ENCODE assay signal across 16 cellular contexts in the genomic region with DNA sequence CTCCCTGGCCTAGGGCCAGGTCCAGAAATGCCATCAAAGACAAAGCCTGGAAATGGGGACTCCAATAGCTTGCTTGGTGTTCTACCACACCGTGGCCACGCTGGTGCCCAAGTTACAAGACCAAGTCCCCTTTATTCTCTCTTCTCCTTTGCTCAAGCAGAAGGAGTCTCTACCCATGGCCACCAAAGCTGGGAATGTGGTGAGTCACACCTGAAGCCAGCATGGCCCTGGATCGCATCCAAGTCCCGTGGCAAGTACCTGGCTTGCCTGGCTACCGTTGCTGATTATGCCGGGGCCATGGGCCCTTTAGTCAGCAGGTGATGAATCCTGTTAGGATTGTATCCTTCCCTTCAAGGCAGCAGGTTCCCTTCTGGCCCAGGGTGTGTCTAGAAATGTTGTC.
A peak's percentile ranks its signal among the peaks of the same experiment; 100 is the strongest.
DNase-seq lines count a peak whose midpoint lies in the region; ATAC-seq and TF ChIP-seq lines count a peak whose summit lies in the region.
"Had no signal": no experiment of that assay in that cellular context is flagged by ENCODE, and none has a peak within 500 bp of the region (broad histone marks: within the 10 kb centered on the region; RNA-seq: fewer than 3 reads in every experiment).

No MANE protein-coding gene starts in this region.

- H3K4me1 ChIP-seq in esophagus muscularis mucosa: peaks cover 0 to under 1% (median 0%) of the 10 kb centered on the region in 4 donors

- no peaks in the 10 kb centered on the region for H3K36me3 ChIP-seq in esophagus muscularis mucosa

- 90% methylated on average over 6 of the region's 6 CpGs for WGBS in esophagus muscularis mucosa

- no peak overlapping the region for H3K27ac Mint-ChIP-seq in osteocyte (ENCODE audit: unreplicated experiment)
- H3K27ac Mint-ChIP-seq in activated CD8-positive, alpha-beta memory T cell treated with anti-CD3 and anti-CD28 coated beads, Interleukin-2, amount 10 ng/mL, durations not matched to agents 7 days and 5 days: no peak overlapping the region
- no peak overlapping the region for H3K27ac Mint-ChIP-seq in progenitor cell of endocrine pancreas
- H3K27ac Mint-ChIP-seq: B cell; CD4-positive, CD25-positive, alpha-beta regulatory T cell had no signal

- no peak for TF ChIP-seq POLR2A in esophagus muscularis mucosa (IDR thresholded peaks at IDR 0.05; ENCODE audit: low read depth)

- H3K27me3 Mint-ChIP-seq in osteocyte (ENCODE audit: unreplicated experiment) (no peaks in the 10 kb centered on the region), progenitor cell of endocrine pancreas (no peaks in the 10 kb centered on the region)
- no peaks in the 10 kb centered on the region for H3K27me3 Mint-ChIP-seq in activated CD8-positive, alpha-beta memory T cell treated with anti-CD3 and anti-CD28 coated beads, Interleukin-2, amount 10 ng/mL, durations not matched to agents 7 days and 5 days
- H3K27me3 Mint-ChIP-seq: B cell; CD4-positive, CD25-positive, alpha-beta regulatory T cell had no signal

- H3K36me3 Mint-ChIP-seq in osteocyte (ENCODE audit: unreplicated experiment): no peaks in the 10 kb centered on the region
- no peaks in the 10 kb centered on the region for H3K36me3 Mint-ChIP-seq in activated CD8-positive, alpha-beta memory T cell treated with anti-CD3 and anti-CD28 coated beads, Interleukin-2, amount 10 ng/mL, durations not matched to agents 7 days and 5 days
- no peaks in the 10 kb centered on the region for H3K36me3 Mint-ChIP-seq in progenitor cell of endocrine pancreas (ENCODE audit: insufficient read depth)
- H3K36me3 Mint-ChIP-seq: CD4-positive, CD25-positive, alpha-beta regulatory T cell had no signal

- H3K4me3 Mint-ChIP-seq in osteocyte (ENCODE audit: unreplicated experiment) (no peak overlapping the region), progenitor cell of endocrine pancreas (ENCODE audit: low read depth) (no peak overlapping the region)
- no peak overlapping the region for H3K4me3 Mint-ChIP-seq in activated CD8-positive, alpha-beta memory T cell treated with anti-CD3 and anti-CD28 coated beads, Interleukin-2, amount 10 ng/mL, durations not matched to agents 7 days and 5 days
- H3K4me3 Mint-ChIP-seq: B cell; CD4-positive, CD25-positive, alpha-beta regulatory T cell had no signal

- intact Hi-C loops in esophagus muscularis mucosa (cut with DNase I): no loop called here

- CTCF ChIA-PET in activated CD8-positive, alpha-beta memory T cell treated with anti-CD3 and anti-CD28 coated beads, Interleukin-2, amount 10 ng/mL, durations not matched to agents 7 days and 5 days (lab: Charles Lee): no interaction called here

- TF ChIP-seq EP300 in esophagus muscularis mucosa (IDR thresholded peaks at IDR 0.05): no peak

- peak; percentile 62 for DNase-seq in DMS153 (lab: John Stamatoyannopoulos, UW)
- DNase-seq in DMS153 treated with DMSO at 0.1 percent for 48 hours (lab: John Stamatoyannopoulos, UW; ENCODE audit: unreplicated experiment): no peak
- DNase-seq in NCI-H2029 treated with DMSO at 0.1 percent for 48 hours (lab: John Stamatoyannopoulos, UW): peak; percentile 81
- peak; percentile 37 for DNase-seq in esophagus muscularis mucosa (ENCODE audit: extremely low spot score)
- peak; percentile 76 for DNase-seq in osteocyte (ENCODE audit: extremely low spot score, unreplicated experiment)
- no peak for DNase-seq in activated CD8-positive, alpha-beta memory T cell treated with anti-CD3 and anti-CD28 coated beads, Interleukin-2, amount 10 ng/mL, durations not matched to agents 7 days and 5 days
- DNase-seq in GM20000 (ENCODE audit: low spot score): no peak
- no peak for DNase-seq in progenitor cell of endocrine pancreas (ENCODE audit: low spot score, unreplicated experiment)
- DNase-seq: CD4-positive, CD25-positive, alpha-beta regulatory T cell; GDM1; NCI-H1105; NCI-H1694; NCI-H345 had no signal

- no peak overlapping the region for H3K4me3 ChIP-seq in esophagus muscularis mucosa
- H3K4me3 ChIP-seq: GM12878 had no signal

- no peak for ATAC-seq in activated CD8-positive, alpha-beta memory T cell treated with anti-CD3 and anti-CD28 coated beads, Interleukin-2, amount 10 ng/mL, durations not matched to agents 7 days and 5 days
- ATAC-seq: GM12878 had no signal

- H3K9me3 Mint-ChIP-seq in osteocyte (ENCODE audit: unreplicated experiment) (peaks cover 28% of the 10 kb centered on the region), progenitor cell of endocrine pancreas (ENCODE audit: low read depth) (peaks cover 25% of the 10 kb centered on the region)
- H3K9me3 Mint-ChIP-seq in activated CD8-positive, alpha-beta memory T cell treated with anti-CD3 and anti-CD28 coated beads, Interleukin-2, amount 10 ng/mL, durations not matched to agents 7 days and 5 days (ENCODE audit: low read depth): peaks cover 15% of the 10 kb centered on the region

- H3K27ac ChIP-seq in esophagus muscularis mucosa (replicated peaks in 1 of 4): no peak overlapping the region
- H3K27ac ChIP-seq: 22Rv1 had no signal

- H3K27me3 ChIP-seq in esophagus muscularis mucosa: no peaks in the 10 kb centered on the region

- H3K9me3 ChIP-seq in esophagus muscularis mucosa: peaks cover 0 to 9% (median 3%) of the 10 kb centered on the region in 4 donors

- TF ChIP-seq CTCF in esophagus muscularis mucosa (IDR thresholded peaks at IDR 0.05) (no peak), osteocyte (IDR thresholded peaks at IDR 0.05) (no peak), GM20000 (IDR thresholded peaks at IDR 0.05; ENCODE audit: extremely low read depth, missing control alignments) (no peak), progenitor cell of endocrine pancreas (IDR thresholded peaks at IDR 0.05; ENCODE audit: unreplicated experiment) (no peak)

- H3K4me1 Mint-ChIP-seq in osteocyte (ENCODE audit: unreplicated experiment): no peaks in the 10 kb centered on the region
- H3K4me1 Mint-ChIP-seq in activated CD8-positive, alpha-beta memory T cell treated with anti-CD3 and anti-CD28 coated beads, Interleukin-2, amount 10 ng/mL, durations not matched to agents 7 days and 5 days: no peaks in the 10 kb centered on the region
- H3K4me1 Mint-ChIP-seq in progenitor cell of endocrine pancreas (ENCODE audit: low read depth): no peaks in the 10 kb centered on the region
- H3K4me1 Mint-ChIP-seq: B cell; CD4-positive, CD25-positive, alpha-beta regulatory T cell had no signal

Comparison
In these comparisons a context has a peak if more than half of its experiments do, and no peak if none do; other contexts are left out.
1. DNase-seq: peak in DMS153 (single experiment), NCI-H2029 treated with DMSO at 0.1 percent for 48 hours (single experiment), esophagus muscularis mucosa (single experiment) and osteocyte (single experiment); none in DMS153 treated with DMSO at 0.1 percent for 48 hours (single experiment), activated CD8-positive, alpha-beta memory T cell treated with anti-CD3 and anti-CD28 coated beads, Interleukin-2, amount 10 ng/mL, durations not matched to agents 7 days and 5 days (single experiment), GM20000 (single experiment) and progenitor cell of endocrine pancreas (single experiment).